17 cellular contexts compared by ENCODE assay signal in the genomic region with DNA sequence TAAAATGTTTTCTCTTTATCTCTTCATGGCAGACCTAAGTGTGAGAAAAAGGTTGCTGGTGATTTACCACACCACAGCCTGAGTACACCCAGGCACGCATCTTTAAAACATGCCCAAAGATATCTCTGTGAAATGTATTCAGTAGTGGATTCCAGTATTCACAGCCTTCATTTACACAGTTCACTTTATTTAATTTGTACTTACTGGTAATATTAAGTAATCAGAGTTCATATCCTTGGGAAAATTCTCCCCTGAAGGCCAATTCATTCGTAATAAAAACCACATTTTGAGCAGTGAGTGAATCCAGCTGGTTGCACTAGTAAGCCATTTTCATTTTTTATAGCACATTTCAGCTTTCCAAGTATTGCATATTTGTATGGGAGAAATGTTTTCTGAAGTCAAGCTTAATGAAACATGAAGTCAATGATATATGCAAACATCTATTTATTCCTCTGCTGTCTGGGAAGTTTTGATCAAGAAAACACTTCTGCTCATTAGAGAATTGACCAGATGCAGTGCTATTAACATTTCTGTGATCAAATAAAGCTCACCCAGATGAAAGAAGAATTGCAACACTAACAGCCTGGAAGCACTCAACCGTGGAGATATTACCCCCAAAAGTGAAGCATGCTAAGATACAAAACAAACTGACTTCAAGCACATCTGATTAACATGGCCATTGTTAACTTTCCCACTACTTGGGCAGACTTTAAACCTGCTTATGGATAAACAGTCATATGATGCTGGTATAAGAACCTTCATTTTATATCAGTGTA.
A peak's percentile ranks its signal among the peaks of the same experiment; 100 is the strongest.
DNase-seq lines count a peak whose midpoint lies in the region; ATAC-seq, FAIRE-seq and TF ChIP-seq lines count a peak whose summit lies in the region.
"Had no signal": no experiment of that assay in that cellular context is flagged by ENCODE, and none has a peak within 500 bp of the region (broad histone marks: within the 10 kb centered on the region; RNA-seq: fewer than 3 reads in every experiment).

No MANE protein-coding gene starts in this region.

- H3K9me3 ChIP-seq in AG04450 (ENCODE audit: control insufficient read depth, insufficient read depth, low read length), result no peaks in the 10 kb centered on the region
- H3K9me3 ChIP-seq in CD8-positive, alpha-beta T cell (ENCODE audit: low read length), result no peaks in the 10 kb centered on the region
- H3K9me3 ChIP-seq: neutrophil had no signal

- no peaks in the 10 kb centered on the region for H3K36me3 Mint-ChIP-seq in CD8-positive, alpha-beta T cell
- no peaks in the 10 kb centered on the region for H3K36me3 Mint-ChIP-seq in activated T-cell treated with anti-CD3 and anti-CD28 coated beads, Interleukin-2, amount 50 U/mL, for 72 hours (ENCODE audit: insufficient read depth in 2 of 2)
- H3K36me3 Mint-ChIP-seq: activated CD8-positive, alpha-beta memory T cell treated with anti-CD3 and anti-CD28 coated beads, Interleukin-2, amount 10 ng/mL, durations not matched to agents 7 days and 5 days had no signal

- no peak overlapping the region for H3K27ac ChIP-seq in AG04450 (ENCODE audit: low read depth, low read length)
- no peak overlapping the region for H3K27ac ChIP-seq in CD8-positive, alpha-beta T cell (ENCODE audit: low read depth, low read length)
- H3K27ac ChIP-seq: foreskin keratinocyte, neutrophil had no signal

- H3K4me3 ChIP-seq in AG04450 (ENCODE audit: low read depth, low read length), result no peak overlapping the region
- no peak overlapping the region for H3K4me3 ChIP-seq in CD8-positive, alpha-beta T cell (ENCODE audit: low read depth, low read length)

- TF ChIP-seq CTCF in AG04450 (IDR thresholded peaks at IDR 0.05; ENCODE audit: low read depth, low read length), result no peak
- TF ChIP-seq CTCF in CD8-positive, alpha-beta T cell (IDR thresholded peaks at IDR 0.05), result no peak

- no peak for ATAC-seq in CD8-positive, alpha-beta T cell
- no peak for ATAC-seq in activated T-cell treated with anti-CD3 and anti-CD28 coated beads, Interleukin-2, amount 50 U/mL, for 72 hours (replicated peaks in 1 of 2)
- ATAC-seq in GM19467 (IDR thresholded peaks at IDR 0.05; ENCODE audit: unreplicated experiment), result no peak
- ATAC-seq: activated CD8-positive, alpha-beta memory T cell treated with anti-CD3 and anti-CD28 coated beads, Interleukin-2, amount 10 ng/mL, durations not matched to agents 7 days and 5 days; foreskin keratinocyte had no signal

- DNase-seq in AG04450 (ENCODE audit: low read depth, low spot score), result peak; percentile 69
- DNase-seq in H4 (ENCODE audit: low spot score), result peak; percentile 28
- DNase-seq in NCI-H1436 (lab: John Stamatoyannopoulos, UW), result no peak
- no peak for DNase-seq in CD8-positive, alpha-beta T cell
- no peak for DNase-seq in activated T-cell treated with anti-CD3 and anti-CD28 coated beads, Interleukin-2, amount 50 U/mL, for 72 hours
- DNase-seq: activated CD4-positive, alpha-beta T cell treated with anti-CD3 and anti-CD28 coated beads for 1 hour; activated CD8-positive, alpha-beta memory T cell treated with anti-CD3 and anti-CD28 coated beads, Interleukin-2, amount 10 ng/mL, durations not matched to agents 7 days and 5 days; activated naive CD4-positive, alpha-beta T cell; foreskin keratinocyte; mesenchymal stem cell; SIG-M5; stimulated activated CD4-positive, alpha-beta T cell treated with anti-CD3 and anti-CD28 coated beads, Interleukin-4, amount 100 ng/mL, for 4 hours; trophoblast cell had no signal

- peak; percentile 90 for FAIRE-seq in endometrium (lab: Jason Lieb, UNC)
- FAIRE-seq in islet of Langerhans (lab: Jason Lieb, UNC), result peak; percentile 62

- CTCF ChIA-PET in AG04450 (lab: Charles Lee), result no interaction called here
- CTCF ChIA-PET in CD8-positive, alpha-beta T cell (lab: Charles Lee), result no interaction called here

- H3K4me1 ChIP-seq in CD8-positive, alpha-beta T cell (ENCODE audit: insufficient read depth, low read length), result no peaks in the 10 kb centered on the region
- H3K4me1 ChIP-seq: foreskin keratinocyte had no signal

- no peak overlapping the region for H3K4me3 Mint-ChIP-seq in CD8-positive, alpha-beta T cell
- no peak overlapping the region for H3K4me3 Mint-ChIP-seq in activated T-cell treated with anti-CD3 and anti-CD28 coated beads, Interleukin-2, amount 50 U/mL, for 72 hours
- H3K4me3 Mint-ChIP-seq: activated CD8-positive, alpha-beta memory T cell treated with anti-CD3 and anti-CD28 coated beads, Interleukin-2, amount 10 ng/mL, durations not matched to agents 7 days and 5 days had no signal

- H3K9me3 Mint-ChIP-seq in CD8-positive, alpha-beta T cell, result no peaks in the 10 kb centered on the region
- H3K9me3 Mint-ChIP-seq in activated T-cell treated with anti-CD3 and anti-CD28 coated beads, Interleukin-2, amount 50 U/mL, for 72 hours, result no peaks in the 10 kb centered on the region

- peaks cover 5% of the 10 kb centered on the region for H3K27me3 Mint-ChIP-seq in CD8-positive, alpha-beta T cell (ENCODE audit: low read depth)
- peaks cover 7% of the 10 kb centered on the region for H3K27me3 Mint-ChIP-seq in activated T-cell treated with anti-CD3 and anti-CD28 coated beads, Interleukin-2, amount 50 U/mL, for 72 hours (ENCODE audit: low read depth)
- H3K27me3 Mint-ChIP-seq: activated CD8-positive, alpha-beta memory T cell treated with anti-CD3 and anti-CD28 coated beads, Interleukin-2, amount 10 ng/mL, durations not matched to agents 7 days and 5 days had no signal

- no peaks in the 10 kb centered on the region for H3K27me3 ChIP-seq in AG04450 (ENCODE audit: control insufficient read depth, insufficient read depth, low read length)
- peaks cover under 1% of the 10 kb centered on the region for H3K27me3 ChIP-seq in CD8-positive, alpha-beta T cell (ENCODE audit: insufficient read depth, low read length)
- H3K27me3 ChIP-seq: foreskin keratinocyte, neutrophil had no signal

- no peaks in the 10 kb centered on the region for H3K36me3 ChIP-seq in CD8-positive, alpha-beta T cell (ENCODE audit: insufficient read depth, low read length)
- H3K36me3 ChIP-seq: neutrophil had no signal

- no peak overlapping the region for H3K27ac Mint-ChIP-seq in CD8-positive, alpha-beta T cell
- H3K27ac Mint-ChIP-seq in activated T-cell treated with anti-CD3 and anti-CD28 coated beads, Interleukin-2, amount 50 U/mL, for 72 hours, result no peak overlapping the region
- H3K27ac Mint-ChIP-seq: activated CD8-positive, alpha-beta memory T cell treated with anti-CD3 and anti-CD28 coated beads, Interleukin-2, amount 10 ng/mL, durations not matched to agents 7 days and 5 days had no signal

- no peaks in the 10 kb centered on the region for H3K4me1 Mint-ChIP-seq in CD8-positive, alpha-beta T cell (ENCODE audit: low read depth)
- no peaks in the 10 kb centered on the region for H3K4me1 Mint-ChIP-seq in activated T-cell treated with anti-CD3 and anti-CD28 coated beads, Interleukin-2, amount 50 U/mL, for 72 hours (ENCODE audit: low read depth)
- H3K4me1 Mint-ChIP-seq: activated CD8-positive, alpha-beta memory T cell treated with anti-CD3 and anti-CD28 coated beads, Interleukin-2, amount 10 ng/mL, durations not matched to agents 7 days and 5 days had no signal

- intact Hi-C loops in CD8-positive, alpha-beta T cell (cut with DNase I, micrococcal nuclease), result no loop called here

- POLR2A ChIA-PET in AG04450 (lab: Yijun Ruan, JAX), result no interaction called here
- POLR2A ChIA-PET in CD8-positive, alpha-beta T cell (lab: Charles Lee), result no interaction called here

Comparison
In these comparisons a context has a peak if more than half of its experiments do, and no peak if none do; other contexts are left out.
1. DNase-seq: peak in AG04450 (single experiment) and H4 (single experiment); none in NCI-H1436 (single experiment), CD8-positive, alpha-beta T cell (0 of 7) and activated T-cell treated with anti-CD3 and anti-CD28 coated beads, Interleukin-2, amount 50 U/mL, for 72 hours (0 of 2).